1 cellular context compared by ENCODE assay signal in the genomic region with DNA sequence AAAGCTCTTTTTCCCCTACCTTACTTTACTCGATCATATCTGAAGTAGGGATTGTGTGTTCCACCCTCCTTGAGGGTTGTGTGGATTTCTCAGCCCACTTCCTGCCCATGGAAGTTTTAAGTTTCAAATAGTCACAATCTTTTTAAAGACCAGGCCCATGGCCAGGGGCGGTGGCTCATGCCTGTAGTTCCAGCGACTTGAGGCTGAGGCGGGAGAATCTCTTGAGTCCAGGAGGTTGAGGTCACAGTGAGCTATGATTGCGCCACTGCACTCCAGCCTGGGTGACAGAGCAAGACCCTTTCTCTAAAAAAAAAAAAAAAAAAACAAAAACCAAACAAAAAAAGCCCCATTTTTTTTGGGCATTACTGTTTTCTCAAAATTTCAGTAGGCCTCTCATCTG.
A peak's percentile ranks its signal among the peaks of the same experiment; 100 is the strongest.
TF ChIP-seq lines count a peak whose summit lies in the region.

No MANE protein-coding gene starts in this region.

TF ChIP-seq in K562, 482 proteins besides CTCF, POLR2A, EP300 and RAD21:
- TF ChIP-seq SREBF2 (CRISPR knock-in tag; IDR thresholded peaks at IDR 0.05) (no peak), CEBPB (tag; IDR thresholded peaks at IDR 0.05) (peak; percentile 53; the same call in 1 of the 2 replicates), POLR2AphosphoS2 (IDR thresholded peaks at IDR 0.05; ENCODE audit: low read length) (no peak), FOXA1 (IDR thresholded peaks at IDR 0.05; ENCODE audit: borderline replicate concordance) (no peak), SNRNP70 (optimal IDR thresholded peaks at IDR 0.05; ENCODE audit: low read depth, low read length) (no peak), ZNF184 (CRISPR knock-in tag; IDR thresholded peaks at IDR 0.05) (no peak), GTF2E2 (tag; IDR thresholded peaks at IDR 0.05) (no peak), SMARCC2 (IDR thresholded peaks at IDR 0.05; ENCODE audit: low read depth) (no peak), ZNF282 (CRISPR knock-in tag; IDR thresholded peaks at IDR 0.05) (no peak), ZNF133 (CRISPR knock-in tag; IDR thresholded peaks at IDR 0.05) (no peak), FOS (IDR thresholded peaks at IDR 0.05; ENCODE audit: extremely low read depth, insufficient read length) (no peak), ZBTB17 (CRISPR knock-in tag; IDR thresholded peaks at IDR 0.05) (no peak)
- TF ChIP-seq, protein P1, sequence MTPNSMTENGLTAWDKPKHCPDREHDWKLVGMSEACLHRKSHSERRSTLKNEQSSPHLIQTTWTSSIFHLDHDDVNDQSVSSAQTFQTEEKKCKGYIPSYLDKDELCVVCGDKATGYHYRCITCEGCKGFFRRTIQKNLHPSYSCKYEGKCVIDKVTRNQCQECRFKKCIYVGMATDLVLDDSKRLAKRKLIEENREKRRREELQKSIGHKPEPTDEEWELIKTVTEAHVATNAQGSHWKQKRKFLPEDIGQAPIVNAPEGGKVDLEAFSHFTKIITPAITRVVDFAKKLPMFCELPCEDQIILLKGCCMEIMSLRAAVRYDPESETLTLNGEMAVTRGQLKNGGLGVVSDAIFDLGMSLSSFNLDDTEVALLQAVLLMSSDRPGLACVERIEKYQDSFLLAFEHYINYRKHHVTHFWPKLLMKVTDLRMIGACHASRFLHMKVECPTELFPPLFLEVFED (CRISPR knock-in tag; conservative IDR thresholded peaks at IDR 0.05), result no peak
- TF ChIP-seq, protein P2, sequence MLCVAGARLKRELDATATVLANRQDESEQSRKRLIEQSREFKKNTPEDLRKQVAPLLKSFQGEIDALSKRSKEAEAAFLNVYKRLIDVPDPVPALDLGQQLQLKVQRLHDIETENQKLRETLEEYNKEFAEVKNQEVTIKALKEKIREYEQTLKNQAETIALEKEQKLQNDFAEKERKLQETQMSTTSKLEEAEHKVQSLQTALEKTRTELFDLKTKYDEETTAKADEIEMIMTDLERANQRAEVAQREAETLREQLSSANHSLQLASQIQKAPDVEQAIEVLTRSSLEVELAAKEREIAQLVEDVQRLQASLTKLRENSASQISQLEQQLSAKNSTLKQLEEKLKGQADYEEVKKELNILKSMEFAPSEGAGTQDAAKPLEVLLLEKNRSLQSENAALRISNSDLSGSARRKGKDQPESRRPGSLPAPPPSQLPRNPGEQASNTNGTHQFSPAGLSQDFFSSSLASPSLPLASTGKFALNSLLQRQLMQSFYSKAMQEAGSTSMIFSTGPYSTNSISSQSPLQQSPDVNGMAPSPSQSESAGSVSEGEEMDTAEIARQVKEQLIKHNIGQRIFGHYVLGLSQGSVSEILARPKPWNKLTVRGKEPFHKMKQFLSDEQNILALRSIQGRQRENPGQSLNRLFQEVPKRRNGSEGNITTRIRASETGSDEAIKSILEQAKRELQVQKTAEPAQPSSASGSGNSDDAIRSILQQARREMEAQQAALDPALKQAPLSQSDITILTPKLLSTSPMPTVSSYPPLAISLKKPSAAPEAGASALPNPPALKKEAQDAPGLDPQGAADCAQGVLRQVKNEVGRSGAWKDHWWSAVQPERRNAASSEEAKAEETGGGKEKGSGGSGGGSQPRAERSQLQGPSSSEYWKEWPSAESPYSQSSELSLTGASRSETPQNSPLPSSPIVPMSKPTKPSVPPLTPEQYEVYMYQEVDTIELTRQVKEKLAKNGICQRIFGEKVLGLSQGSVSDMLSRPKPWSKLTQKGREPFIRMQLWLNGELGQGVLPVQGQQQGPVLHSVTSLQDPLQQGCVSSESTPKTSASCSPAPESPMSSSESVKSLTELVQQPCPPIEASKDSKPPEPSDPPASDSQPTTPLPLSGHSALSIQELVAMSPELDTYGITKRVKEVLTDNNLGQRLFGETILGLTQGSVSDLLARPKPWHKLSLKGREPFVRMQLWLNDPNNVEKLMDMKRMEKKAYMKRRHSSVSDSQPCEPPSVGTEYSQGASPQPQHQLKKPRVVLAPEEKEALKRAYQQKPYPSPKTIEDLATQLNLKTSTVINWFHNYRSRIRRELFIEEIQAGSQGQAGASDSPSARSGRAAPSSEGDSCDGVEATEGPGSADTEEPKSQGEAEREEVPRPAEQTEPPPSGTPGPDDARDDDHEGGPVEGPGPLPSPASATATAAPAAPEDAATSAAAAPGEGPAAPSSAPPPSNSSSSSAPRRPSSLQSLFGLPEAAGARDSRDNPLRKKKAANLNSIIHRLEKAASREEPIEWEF (CRISPR knock-in tag; IDR thresholded peaks at IDR 0.05), result no peak
- TF ChIP-seq, protein P3, sequence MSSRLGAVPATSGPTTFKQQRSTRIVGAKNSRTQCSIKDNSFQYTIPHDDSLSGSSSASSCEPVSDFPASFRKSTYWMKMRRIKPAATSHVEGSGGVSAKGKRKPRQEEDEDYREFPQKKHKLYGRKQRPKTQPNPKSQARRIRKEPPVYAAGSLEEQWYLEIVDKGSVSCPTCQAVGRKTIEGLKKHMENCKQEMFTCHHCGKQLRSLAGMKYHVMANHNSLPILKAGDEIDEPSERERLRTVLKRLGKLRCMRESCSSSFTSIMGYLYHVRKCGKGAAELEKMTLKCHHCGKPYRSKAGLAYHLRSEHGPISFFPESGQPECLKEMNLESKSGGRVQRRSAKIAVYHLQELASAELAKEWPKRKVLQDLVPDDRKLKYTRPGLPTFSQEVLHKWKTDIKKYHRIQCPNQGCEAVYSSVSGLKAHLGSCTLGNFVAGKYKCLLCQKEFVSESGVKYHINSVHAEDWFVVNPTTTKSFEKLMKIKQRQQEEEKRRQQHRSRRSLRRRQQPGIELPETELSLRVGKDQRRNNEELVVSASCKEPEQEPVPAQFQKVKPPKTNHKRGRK (tag; IDR thresholded peaks at IDR 0.05), result no peak
- TF ChIP-seq, protein P4, sequence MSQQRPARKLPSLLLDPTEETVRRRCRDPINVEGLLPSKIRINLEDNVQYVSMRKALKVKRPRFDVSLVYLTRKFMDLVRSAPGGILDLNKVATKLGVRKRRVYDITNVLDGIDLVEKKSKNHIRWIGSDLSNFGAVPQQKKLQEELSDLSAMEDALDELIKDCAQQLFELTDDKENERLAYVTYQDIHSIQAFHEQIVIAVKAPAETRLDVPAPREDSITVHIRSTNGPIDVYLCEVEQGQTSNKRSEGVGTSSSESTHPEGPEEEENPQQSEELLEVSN (IDR thresholded peaks at IDR 0.05; ENCODE audit: borderline replicate concordance in 1 of 2, extremely low read depth in 1 of 2, insufficient read depth in 1 of 2, insufficient read length in 1 of 2, low read depth in 1 of 2, low read length in 1 of 2, poor library complexity in 1 of 2, severe bottlenecking in 1 of 2), result peak in 1 of 2 experiments; percentile 26
